Comparison of ENCODE assay signal across 8 cellular contexts in genomic region chr9:13279284-13280162, GRCh38. TPM values are rescaled to one million over a fixed set of nuclear protein-coding genes. Genes with fewer than 3 reads are reported as not detected.
DNase-seq lines count a peak whose midpoint lies in the region; ATAC-seq and TF ChIP-seq lines count a peak whose summit lies in the region.

MPDZ (minus strand) TSS chr9:13279692; CDS start chr9:13250315, 29,377 bp downstream.

- peak within 1 kb of the TSS in 1 of 2 donors; percentile 65 for H3K9ac ChIP-seq in mucosa of rectum (ENCODE audit: low read depth in 1 of 2, low read length in 2 of 2)

- no peak within 1 kb of the TSS for H3K4me3 Mint-ChIP-seq in activated CD4-positive, alpha-beta T cell treated with anti-CD3 and anti-CD28 coated beads for 36 hours

- peak within 1 kb of the TSS; percentile 65 for H3K4me3 ChIP-seq in SJSA1
- H3K4me3 ChIP-seq in fibroblast of mammary gland (ENCODE audit: control insufficient read depth, low read depth, low read length), result peak within 1 kb of the TSS; percentile 75
- peak within 1 kb of the TSS; percentile 55 to 59 for H3K4me3 ChIP-seq in mucosa of rectum (ENCODE audit: low read length in 2 of 2)
- peak within 1 kb of the TSS; percentile 52 to 74 for H3K4me3 ChIP-seq in vagina

- H3K27me3 ChIP-seq in SJSA1 (replicated peaks) (no peaks in the 10 kb centered on the region), mucosa of rectum (ENCODE audit: control insufficient read depth in 2 of 2, insufficient read depth in 2 of 2, low read length in 2 of 2) (no peaks in the 10 kb centered on the region), vagina (no peaks in the 10 kb centered on the region)

- CTCF ChIA-PET in activated CD4-positive, alpha-beta T cell treated with anti-CD3 and anti-CD28 coated beads for 36 hours (lab: Charles Lee), result no interaction called here

- peaks cover 24% of the 10 kb centered on the region for H3K27me3 Mint-ChIP-seq in activated CD4-positive, alpha-beta T cell treated with anti-CD3 and anti-CD28 coated beads for 36 hours

- DNase-seq in activated CD4-positive, alpha-beta T cell treated with anti-CD3 and anti-CD28 coated beads for 36 hours, result peak; percentile 5
- no peak for DNase-seq in activated CD4-positive, alpha-beta T cell treated with anti-CD3 and anti-CD28 coated beads, Interleukin-2, amount 50 U/mL, for 4 hours
- peak; percentile 45 to 74 for DNase-seq in SJSA1 (ENCODE audit: low read depth in 1 of 2, low spot score in 2 of 2)
- peak; percentile 63 for DNase-seq in fibroblast of mammary gland (ENCODE audit: low read depth)
- no peak for DNase-seq in vagina (ENCODE audit: extremely low spot score in 2 of 2)
- no peak for DNase-seq in SIG-M5 treated with dmso at 0.1 percent for 504 hours (lab: John Stamatoyannopoulos, UW; ENCODE audit: unreplicated experiment)

- POLR2A ChIA-PET in activated CD4-positive, alpha-beta T cell treated with anti-CD3 and anti-CD28 coated beads for 36 hours (lab: Charles Lee), result no interaction called here

- peaks cover 50% of the 10 kb centered on the region for H3K4me1 ChIP-seq in SJSA1 (replicated peaks)
- H3K4me1 ChIP-seq in mucosa of rectum (ENCODE audit: control insufficient read depth in 2 of 2, insufficient read depth in 2 of 2, low read length in 2 of 2), result no peaks in the 10 kb centered on the region
- H3K4me1 ChIP-seq in vagina, result peaks cover 18% of the 10 kb centered on the region

- H3K36me3 Mint-ChIP-seq in activated CD4-positive, alpha-beta T cell treated with anti-CD3 and anti-CD28 coated beads for 36 hours (ENCODE audit: low read depth), result no peaks in the 10 kb centered on the region

- H3K9me3 Mint-ChIP-seq in activated CD4-positive, alpha-beta T cell treated with anti-CD3 and anti-CD28 coated beads for 36 hours (ENCODE audit: low read depth), result peaks cover 8% of the 10 kb centered on the region

- TF ChIP-seq CTCF in fibroblast of mammary gland (conservative IDR thresholded peaks at IDR 0.05; ENCODE audit: control insufficient read depth, insufficient read depth, low read depth, low read length), result no peak
- no peak for TF ChIP-seq CTCF in vagina (IDR thresholded peaks at IDR 0.05)

- no peak within 1 kb of the TSS for H3K27ac Mint-ChIP-seq in activated CD4-positive, alpha-beta T cell treated with anti-CD3 and anti-CD28 coated beads for 36 hours

- H3K9me3 ChIP-seq in SJSA1 (replicated peaks) (no peaks in the 10 kb centered on the region; the same call in 1 of the 2 replicates), mucosa of rectum (ENCODE audit: control insufficient read depth in 2 of 2, low read length in 2 of 2) (no peaks in the 10 kb centered on the region), vagina (no peaks in the 10 kb centered on the region)

- no peak for ATAC-seq in activated CD4-positive, alpha-beta T cell treated with anti-CD3 and anti-CD28 coated beads for 36 hours
- no peak for ATAC-seq in GM18867 (IDR thresholded peaks at IDR 0.05; ENCODE audit: unreplicated experiment)

- peak in 1 of 2 donors; percentile 49 for TF ChIP-seq POLR2A in vagina (IDR thresholded peaks at IDR 0.05)

- intact Hi-C loops in activated CD4-positive, alpha-beta T cell treated with anti-CD3 and anti-CD28 coated beads for 36 hours (cut with DNase I, micrococcal nuclease), result no loop called here
- intact Hi-C loops in vagina (cut with DNase I), result no loop called here

- H3K27ac ChIP-seq in SJSA1, result peak within 1 kb of the TSS; percentile 83
- peak within 1 kb of the TSS; percentile 57 to 65 for H3K27ac ChIP-seq in mucosa of rectum (ENCODE audit: low read depth in 2 of 2, low read length in 2 of 2)
- H3K27ac ChIP-seq in vagina, result peak within 1 kb of the TSS; percentile 87

- H3K36me3 ChIP-seq in SJSA1, result no peaks in the 10 kb centered on the region; the same call in 1 of the 2 replicates
- H3K36me3 ChIP-seq in mucosa of rectum (ENCODE audit: control insufficient read depth in 2 of 2, insufficient read depth in 2 of 2, low read length in 2 of 2), result no peaks in the 10 kb centered on the region
- no peaks in the 10 kb centered on the region for H3K36me3 ChIP-seq in vagina

- H3K4me1 Mint-ChIP-seq in activated CD4-positive, alpha-beta T cell treated with anti-CD3 and anti-CD28 coated beads for 36 hours, result no peaks in the 10 kb centered on the region

RNA-seq across cellular contexts. Expression of gene MPDZ, which starts in this region (rescaled TPM):
- not detected for total RNA-seq in activated CD4-positive, alpha-beta T cell treated with anti-CD3 and anti-CD28 coated beads for 36 hours
- total RNA-seq in SJSA1 (2014; rRNA removed; shearing (Covaris generic)), result 20.4 and 25.2 TPM in 2 replicates
- total RNA-seq in vagina, result 38.8 TPM

Comparison
In these comparisons a context has a peak if more than half of its experiments do, and no peak if none do; other contexts are left out.
1. RNA of gene MPDZ (total RNA-seq): 38.8 TPM in vagina (single experiment) and 20.4 to 25.2 TPM in SJSA1; not detected in activated CD4-positive, alpha-beta T cell treated with anti-CD3 and anti-CD28 coated beads for 36 hours; every median in the first group is over 10 times any median in the second.
2. Peak in DNase-seq in activated CD4-positive, alpha-beta T cell treated with anti-CD3 and anti-CD28 coated beads for 36 hours; RNA of the gene not detected or under 1 TPM.
3. DNase-seq: peak in SJSA1 (2 of 2) and fibroblast of mammary gland (single experiment); none in activated CD4-positive, alpha-beta T cell treated with anti-CD3 and anti-CD28 coated beads, Interleukin-2, amount 50 U/mL, for 4 hours (0 of 2), vagina (0 of 2) and SIG-M5 treated with dmso at 0.1 percent for 504 hours (single experiment).
4. Peak in every context shown above with its lines, with median percentiles within 50 percentile points of each other: H3K27ac ChIP-seq and H3K4me3 ChIP-seq.